In genomic region chr20:36571564-36572504, GRCh38 we compare ENCODE assay signal across 8 cellular contexts. TPM values are rescaled to one million over a fixed set of nuclear protein-coding genes. Genes with fewer than 3 reads are reported as not detected.
A peak's percentile ranks its signal among the peaks of the same experiment; 100 is the strongest.
DNase-seq lines count a peak whose midpoint lies in the region; ATAC-seq and TF ChIP-seq lines count a peak whose summit lies in the region.

No MANE protein-coding gene starts in this region.

- no peaks in the 10 kb centered on the region for H3K9me3 ChIP-seq in right lobe of liver
- H3K9me3 ChIP-seq in tibial nerve = no peaks in the 10 kb centered on the region
- no peaks in the 10 kb centered on the region for H3K9me3 ChIP-seq in MM.1S (replicated peaks; ENCODE audit: insufficient read depth, low read length)

- H3K36me3 ChIP-seq in right lobe of liver (no peaks in the 10 kb centered on the region), tibial nerve (no peaks in the 10 kb centered on the region), MM.1S (replicated peaks; ENCODE audit: insufficient read depth, low read length) (no peaks in the 10 kb centered on the region)

- H3K27ac Mint-ChIP-seq in activated T-helper 2 cell treated with anti-CD3 and anti-CD28 coated beads, Interferon-gamma antibody, Interleukin-2, Interleukin-4, amounts not matched to agents 10 μg/mL and 5 μg/mL and 100 μg/mL, durations not matched to agents 14 hours and 24 hours and 36 hours = peak overlapping the region; percentile 99

- H3K9me3 Mint-ChIP-seq in activated T-cell treated with anti-CD3 and anti-CD28 coated beads, Interleukin-2, amount 50 U/mL, for 4 hours = no peaks in the 10 kb centered on the region
- no peaks in the 10 kb centered on the region for H3K9me3 Mint-ChIP-seq in activated T-helper 2 cell treated with anti-CD3 and anti-CD28 coated beads, Interferon-gamma antibody, Interleukin-2, Interleukin-4, amounts not matched to agents 10 μg/mL and 5 μg/mL and 100 μg/mL, durations not matched to agents 14 hours and 24 hours and 36 hours

- H3K4me3 Mint-ChIP-seq in activated T-cell treated with anti-CD3 and anti-CD28 coated beads, Interleukin-2, amount 50 U/mL, for 4 hours = peak overlapping the region; percentile 89
- peak overlapping the region; percentile 86 for H3K4me3 Mint-ChIP-seq in activated T-helper 2 cell treated with anti-CD3 and anti-CD28 coated beads, Interferon-gamma antibody, Interleukin-2, Interleukin-4, amounts not matched to agents 10 μg/mL and 5 μg/mL and 100 μg/mL, durations not matched to agents 14 hours and 24 hours and 36 hours (ENCODE audit: low read depth)

- H3F3A ChIP-seq in MM.1S (ENCODE audit: insufficient read depth, low read length) = peaks cover 24% of the 10 kb centered on the region

- no peak for ATAC-seq in activated T-cell treated with anti-CD3 and anti-CD28 coated beads, Interleukin-2, amount 50 U/mL, for 4 hours
- no peak for ATAC-seq in right lobe of liver

- no peak overlapping the region for H3K4me2 ChIP-seq in MM.1S (ENCODE audit: low read depth, low read length)

- 56% methylated on average over 9 of the region's 17 CpGs for WGBS in right lobe of liver (ENCODE audit: insufficient coverage, low coverage, low lambda C conversion rate, missing lambda C conversion rate)
- 58 to 67% methylated on average over 17 of the region's 17 CpGs for WGBS in tibial nerve, 2 donors

- H2AFZ ChIP-seq in MM.1S (ENCODE audit: low read length) = no peak overlapping the region

- peaks cover 36% of the 10 kb centered on the region for H3K4me1 Mint-ChIP-seq in activated T-cell treated with anti-CD3 and anti-CD28 coated beads, Interleukin-2, amount 50 U/mL, for 4 hours (ENCODE audit: low read depth)
- H3K4me1 Mint-ChIP-seq in activated T-helper 2 cell treated with anti-CD3 and anti-CD28 coated beads, Interferon-gamma antibody, Interleukin-2, Interleukin-4, amounts not matched to agents 10 μg/mL and 5 μg/mL and 100 μg/mL, durations not matched to agents 14 hours and 24 hours and 36 hours (ENCODE audit: low read depth) = peaks cover 34% of the 10 kb centered on the region

- H3K27me3 Mint-ChIP-seq in activated T-cell treated with anti-CD3 and anti-CD28 coated beads, Interleukin-2, amount 50 U/mL, for 4 hours (ENCODE audit: low read depth) = no peaks in the 10 kb centered on the region
- H3K27me3 Mint-ChIP-seq in activated T-helper 2 cell treated with anti-CD3 and anti-CD28 coated beads, Interferon-gamma antibody, Interleukin-2, Interleukin-4, amounts not matched to agents 10 μg/mL and 5 μg/mL and 100 μg/mL, durations not matched to agents 14 hours and 24 hours and 36 hours (ENCODE audit: low read depth) = no peaks in the 10 kb centered on the region

- no peaks in the 10 kb centered on the region for H4K20me1 ChIP-seq in MM.1S (ENCODE audit: insufficient read depth, low read length)

- TF ChIP-seq EP300 in tibial nerve (IDR thresholded peaks at IDR 0.05) = no peak

- H3K9ac ChIP-seq in MM.1S (ENCODE audit: low read length) = no peak overlapping the region

- H3K4me3 ChIP-seq in right lobe of liver = peak overlapping the region in 1 of 3 donors; percentile 69
- no peak overlapping the region for H3K4me3 ChIP-seq in tibial nerve
- no peak overlapping the region for H3K4me3 ChIP-seq in MM.1S (ENCODE audit: low read length)

- peaks cover 32% of the 10 kb centered on the region for H3K79me2 ChIP-seq in MM.1S (ENCODE audit: low read length)

- H3K4me1 ChIP-seq in right lobe of liver (peaks cover 0 to 19% (median 4%) of the 10 kb centered on the region in 4 donors), tibial nerve (peaks cover 0 to 35% (median 19%) of the 10 kb centered on the region in 4 donors), MM.1S (ENCODE audit: low read length) (0 out of 2 replicates have a peak, but pooled peaks cover 9% of the 10 kb centered on the region)

- intact Hi-C loops in activated T-helper 2 cell treated with anti-CD3 and anti-CD28 coated beads, Interferon-gamma antibody, Interleukin-2, Interleukin-4, amounts not matched to agents 10 μg/mL and 5 μg/mL and 100 μg/mL, durations not matched to agents 14 hours and 24 hours and 36 hours (cut with micrococcal nuclease) = loop anchor here (1.0 to 2.0 kb wide), 4 partner anchors 15 to 161 kb away; no protein-coding TSS in a partner anchor
- intact Hi-C loops in right lobe of liver (cut with DNase I) = no loop called here

- H3K27me3 ChIP-seq in right lobe of liver (no peaks in the 10 kb centered on the region), tibial nerve (no peaks in the 10 kb centered on the region), MM.1S (replicated peaks; ENCODE audit: insufficient read depth, low read length) (no peaks in the 10 kb centered on the region)

- H3K27ac ChIP-seq in right lobe of liver (peak overlapping the region; percentile 75 to 92 (median 90)), tibial nerve (peak overlapping the region; percentile 97 to 99 (median 98)), MM.1S (ENCODE audit: low read length) (no peak overlapping the region)

- H3K9me2 ChIP-seq in MM.1S (replicated peaks; ENCODE audit: insufficient read depth, low read length) = no peaks in the 10 kb centered on the region

- TF ChIP-seq CTCF in right lobe of liver (IDR thresholded peaks at IDR 0.05) (no peak), tibial nerve (IDR thresholded peaks at IDR 0.05) (no peak), MM.1S (IDR thresholded peaks at IDR 0.05; ENCODE audit: low read length) (no peak)

- DNase-seq in activated T-cell treated with anti-CD3 and anti-CD28 coated beads, Interleukin-2, amount 50 U/mL, for 4 hours = no peak
- DNase-seq in activated T-cell treated with anti-CD3 and anti-CD28 coated beads, Interleukin-2, amount 50 U/mL, for 48 hours = no peak
- no peak for DNase-seq in activated T-helper 2 cell treated with anti-CD3 and anti-CD28 coated beads, Interferon-gamma antibody, Interleukin-2, Interleukin-4, amounts not matched to agents 10 μg/mL and 5 μg/mL and 100 μg/mL, durations not matched to agents 14 hours and 24 hours and 36 hours (ENCODE audit: low spot score)
- DNase-seq in right lobe of liver = no peak
- DNase-seq in tibial nerve (ENCODE audit: low spot score in 2 of 2) = no peak
- no peak for DNase-seq in MM.1S
- no peak for DNase-seq in NCI-H510A treated with DMSO at 0.1 percent for 48 hours (lab: John Stamatoyannopoulos, UW)
- no peak for DNase-seq in activated CD8-positive, alpha-beta memory T cell treated with anti-CD3 and anti-CD28 coated beads, Interleukin-2, amount 50 U/mL, for 48 hours

- TF ChIP-seq POLR2A in right lobe of liver (IDR thresholded peaks at IDR 0.05) = no peak
- no peak for TF ChIP-seq POLR2A in tibial nerve (IDR thresholded peaks at IDR 0.05)

- peaks cover 9% of the 10 kb centered on the region for H3K36me3 Mint-ChIP-seq in activated T-cell treated with anti-CD3 and anti-CD28 coated beads, Interleukin-2, amount 50 U/mL, for 4 hours (ENCODE audit: insufficient read depth)
- peaks cover 22% of the 10 kb centered on the region for H3K36me3 Mint-ChIP-seq in activated T-helper 2 cell treated with anti-CD3 and anti-CD28 coated beads, Interferon-gamma antibody, Interleukin-2, Interleukin-4, amounts not matched to agents 10 μg/mL and 5 μg/mL and 100 μg/mL, durations not matched to agents 14 hours and 24 hours and 36 hours (ENCODE audit: low read depth)

RNA-seq across cellular contexts. Expression of gene TGIF2, which starts 1.6 kb away (rescaled TPM):
- total RNA-seq in activated T-cell treated with anti-CD3 and anti-CD28 coated beads, Interleukin-2, amount 50 U/mL, for 4 hours = 10 to 100 TPM; 62.2 to 63.9 (median 62.5) TPM
- total RNA-seq in activated T-helper 2 cell treated with anti-CD3 and anti-CD28 coated beads, Interferon-gamma antibody, Interleukin-2, Interleukin-4, amounts not matched to agents 10 μg/mL and 5 μg/mL and 100 μg/mL, durations not matched to agents 14 hours and 24 hours and 36 hours = 44.3 and 50.6 TPM in 2 replicates
- total RNA-seq in right lobe of liver (1 to 10 TPM; 3.2 to 7.8 (median 5.9) TPM), tibial nerve (10 to 100 TPM; 13.2 to 27.7 (median 19.6) TPM)

RNA-seq across cellular contexts. Expression of gene MYL9, which starts 30.5 kb away (rescaled TPM):
- 1 to 10 TPM in 1 of 3 donors, under 1 TPM in 2; 0.90 to 1.2 (median 0.98) TPM for total RNA-seq in activated T-cell treated with anti-CD3 and anti-CD28 coated beads, Interleukin-2, amount 50 U/mL, for 4 hours
- 4.0 and 4.2 TPM in 2 replicates for total RNA-seq in activated T-helper 2 cell treated with anti-CD3 and anti-CD28 coated beads, Interferon-gamma antibody, Interleukin-2, Interleukin-4, amounts not matched to agents 10 μg/mL and 5 μg/mL and 100 μg/mL, durations not matched to agents 14 hours and 24 hours and 36 hours
- total RNA-seq in right lobe of liver (10 to 100 TPM in 4 of 6 experiments, 1 to 10 TPM in 2; 7.7 to 44.2 (median 18.1) TPM), tibial nerve (100 to 1,000 TPM; 140 to 245 (median 219) TPM)

RNA-seq across cellular contexts. Expression of gene RAB5IF, which starts 33.7 kb away (rescaled TPM):
- 100 to 1,000 TPM; 142 to 153 (median 147) TPM for total RNA-seq in activated T-cell treated with anti-CD3 and anti-CD28 coated beads, Interleukin-2, amount 50 U/mL, for 4 hours
- total RNA-seq in activated T-helper 2 cell treated with anti-CD3 and anti-CD28 coated beads, Interferon-gamma antibody, Interleukin-2, Interleukin-4, amounts not matched to agents 10 μg/mL and 5 μg/mL and 100 μg/mL, durations not matched to agents 14 hours and 24 hours and 36 hours = 94.5 and 99.0 TPM in 2 replicates
- total RNA-seq in right lobe of liver (100 to 1,000 TPM in 5 of 6 experiments, 10 to 100 TPM in 1; 78.1 to 232 (median 125) TPM), tibial nerve (10 to 100 TPM; 44.6 to 62.7 (median 53.3) TPM)
